ENCODE assay signal across 8 cellular contexts in the genomic region with DNA sequence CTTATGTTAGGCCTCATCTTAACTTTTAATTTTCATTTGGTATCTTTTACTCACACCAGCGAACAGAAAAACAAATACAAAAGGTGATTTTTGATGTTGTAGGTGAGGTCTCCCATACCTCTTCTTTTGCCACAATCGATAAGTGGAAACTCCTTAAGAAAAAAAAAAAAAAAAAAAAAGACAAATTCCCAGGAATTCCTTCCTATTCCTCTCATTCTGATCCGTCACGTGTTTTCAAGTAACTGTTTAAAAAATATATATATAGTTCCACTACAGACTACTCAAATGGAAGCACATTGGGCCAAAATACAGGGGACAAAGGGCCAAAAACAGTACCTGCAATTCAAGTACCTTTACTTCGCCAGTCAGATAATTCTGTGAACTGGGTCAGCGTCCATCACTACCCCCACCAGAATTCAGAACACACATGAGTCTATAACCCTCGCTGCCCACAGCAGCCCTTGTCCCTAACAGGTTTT. TPM values are rescaled to one million over a fixed set of nuclear protein-coding genes. Genes with fewer than 3 reads are reported as not detected.
A peak's percentile ranks its signal among the peaks of the same experiment; 100 is the strongest.
DNase-seq lines count a peak whose midpoint lies in the region; ATAC-seq lines count a peak whose summit lies in the region.

No MANE protein-coding gene starts in this region.

- H3K27ac ChIP-seq in substantia nigra (ENCODE audit: low read depth, low read length, poor library complexity, severe bottlenecking), result peak overlapping the region; percentile 83

- H3K4me1 Mint-ChIP-seq in immature natural killer cell, result peaks cover 25 to 37% of the 10 kb centered on the region in 2 donors

- peak overlapping the region; percentile 93 to 98 for H3K27ac Mint-ChIP-seq in activated naive CD4-positive, alpha-beta T cell treated with anti-CD3 and anti-CD28 coated beads, Interleukin-2, amount 50 U/mL, for 72 hours
- peak overlapping the region; percentile 88 to 97 (median 95) for H3K27ac Mint-ChIP-seq in immature natural killer cell

- peaks cover 5 to 14% of the 10 kb centered on the region in 2 donors for H3K36me3 Mint-ChIP-seq in activated naive CD4-positive, alpha-beta T cell treated with anti-CD3 and anti-CD28 coated beads, Interleukin-2, amount 50 U/mL, for 72 hours
- H3K36me3 Mint-ChIP-seq in immature natural killer cell, result peaks cover 3 to 6% (median 4%) of the 10 kb centered on the region in 3 donors

- no peaks in the 10 kb centered on the region for H3K9me3 Mint-ChIP-seq in activated naive CD4-positive, alpha-beta T cell treated with anti-CD3 and anti-CD28 coated beads, Interleukin-2, amount 50 U/mL, for 72 hours
- H3K9me3 Mint-ChIP-seq in immature natural killer cell, result no peaks in the 10 kb centered on the region

- peak overlapping the region; percentile 78 to 93 (median 90) for H3K4me3 Mint-ChIP-seq in immature natural killer cell

- no peak for ATAC-seq in activated naive CD4-positive, alpha-beta T cell treated with anti-CD3 and anti-CD28 coated beads, Interleukin-2, amount 50 U/mL, for 72 hours

- H3K27me3 Mint-ChIP-seq in immature natural killer cell (ENCODE audit: low read depth in 3 of 3), result peaks cover 11 to 17% (median 15%) of the 10 kb centered on the region in 3 donors

- DNase-seq in NCI-H345 treated with DMSO at 0.1 percent for 48 hours (lab: John Stamatoyannopoulos, UW; ENCODE audit: unreplicated experiment), result peak; percentile 71
- DNase-seq in NCI-H345 (lab: John Stamatoyannopoulos, UW), result no peak
- no peak for DNase-seq in activated naive CD4-positive, alpha-beta T cell treated with anti-CD3 and anti-CD28 coated beads, Interleukin-2, amount 50 U/mL, for 72 hours (ENCODE audit: low spot score in 2 of 2)
- DNase-seq in immature natural killer cell, result no peak
- DNase-seq in substantia nigra (lab: John Stamatoyannopoulos, UW), result no peak
- no peak for DNase-seq in GM03348 (ENCODE audit: low spot score)
- DNase-seq in NCI-H2227 treated with DMSO at 0.1 percent for 48 hours (lab: John Stamatoyannopoulos, UW), result no peak
- no peak for DNase-seq in NCI-H2029 treated with DMSO at 0.1 percent for 48 hours (lab: John Stamatoyannopoulos, UW)

RNA-seq across cellular contexts. Expression of a gene that starts 16.5 kb away (rescaled TPM):
- not detected for total RNA-seq in activated naive CD4-positive, alpha-beta T cell treated with anti-CD3 and anti-CD28 coated beads, Interleukin-2, amount 50 U/mL, for 72 hours
- 10 to 100 TPM; 34.6 to 54.4 (median 37.2) TPM for polyA plus RNA-seq in immature natural killer cell

RNA-seq across cellular contexts. Expression of a gene that starts 49.5 kb away (rescaled TPM):
- 100 to 1,000 TPM; 435 to 901 TPM for total RNA-seq in activated naive CD4-positive, alpha-beta T cell treated with anti-CD3 and anti-CD28 coated beads, Interleukin-2, amount 50 U/mL, for 72 hours
- polyA plus RNA-seq in immature natural killer cell, result 100 to 1,000 TPM; 110 to 602 (median 239) TPM
